ENCODE assay signal across 18 cellular contexts in the genomic region with DNA sequence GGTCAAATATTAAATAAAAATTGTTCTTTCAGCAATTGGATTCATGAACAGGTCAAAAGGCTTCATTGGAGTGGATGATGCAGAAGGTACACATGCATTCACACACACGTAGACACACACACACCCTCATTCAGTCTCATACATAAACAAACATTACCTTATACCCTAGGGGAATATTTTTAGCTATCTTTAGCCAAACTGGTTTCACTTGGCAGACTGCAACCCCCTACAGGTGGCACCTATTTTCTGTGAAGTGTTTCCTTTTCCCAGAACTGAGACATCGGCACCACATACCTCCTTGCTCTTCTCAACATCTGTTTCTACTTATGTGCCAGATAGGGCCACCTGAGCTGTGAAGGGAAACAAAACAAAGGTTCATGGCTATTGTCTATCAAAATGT. TPM values are rescaled to one million over a fixed set of nuclear protein-coding genes. Genes with fewer than 3 reads are reported as not detected.
A peak's percentile ranks its signal among the peaks of the same experiment; 100 is the strongest.
DNase-seq lines count a peak whose midpoint lies in the region; ATAC-seq and TF ChIP-seq lines count a peak whose summit lies in the region.
"Had no signal": no experiment of that assay in that cellular context is flagged by ENCODE, and none has a peak within 500 bp of the region (broad histone marks: within the 10 kb centered on the region; RNA-seq: fewer than 3 reads in every experiment).

No MANE protein-coding gene starts in this region.

- WGBS in mammary epithelial cell (ENCODE audit: low coverage, missing lambda C conversion rate), result 42% methylated on average over 2 of the region's 2 CpGs
- 24 to 41% methylated on average over 2 of the region's 2 CpGs for WGBS in aorta, 2 donors

- H3K27me3 Mint-ChIP-seq in MCF 10A (ENCODE audit: insufficient read depth, unreplicated experiment), result no peaks in the 10 kb centered on the region

- DNase-seq in MCF 10A (ENCODE audit: unreplicated experiment), result peak; percentile 57
- no peak for DNase-seq in breast epithelium (ENCODE audit: low spot score in 2 of 2)
- DNase-seq in NCI-H2029 treated with DMSO at 0.1 percent for 48 hours (lab: John Stamatoyannopoulos, UW), result peak; percentile 89
- DNase-seq in mammary epithelial cell, result peak; percentile 19
- no peak for DNase-seq in aorta
- DNase-seq: ACHN, AML-193, DMS 273 treated with DMSO at 0.1 percent for 48 hours, HCEC 1CT, IMR-90, NCI-H146, NCI-H526 had no signal

- H3K4me3 ChIP-seq in breast epithelium (no peak overlapping the region), mammary epithelial cell (replicated peaks in 1 of 3; ENCODE audit: insufficient read depth in 1 of 3, low read depth in 2 of 3, low read length in 3 of 3) (no peak overlapping the region), aorta (ENCODE audit: low read length in 2 of 2) (no peak overlapping the region)

- intact Hi-C loops in MCF 10A (cut with micrococcal nuclease) (no loop called here), breast epithelium (cut with DNase I; ENCODE audit: low total_unique reads) (no loop called here), mammary epithelial cell (cut with micrococcal nuclease) (no loop called here), aorta (cut with DNase I) (no loop called here)

- H3K9ac ChIP-seq in mammary epithelial cell (ENCODE audit: insufficient read depth, low read length), result no peak overlapping the region

- no peak overlapping the region for H3K4me2 ChIP-seq in mammary epithelial cell (ENCODE audit: insufficient read depth, low read depth, low read length)

- TF ChIP-seq CTCF in MCF 10A (IDR thresholded peaks at IDR 0.05; ENCODE audit: unreplicated experiment) (no peak), breast epithelium (IDR thresholded peaks at IDR 0.05) (no peak), mammary epithelial cell (conservative IDR thresholded peaks at IDR 0.05 in 1 of 2, IDR thresholded peaks at IDR 0.05 in 1 of 2; ENCODE audit: extremely low read depth in 1 of 2, insufficient read depth in 1 of 2, low read depth in 1 of 2, low read length in 2 of 2) (no peak)

- ATAC-seq in aorta (ENCODE audit: low FRiP score) (no peak), HG03280 (IDR thresholded peaks at IDR 0.05; ENCODE audit: unreplicated experiment) (no peak), GM19023 (IDR thresholded peaks at IDR 0.05; ENCODE audit: unreplicated experiment) (no peak)
- ATAC-seq: Panc1, Right ventricle myocardium inferior had no signal

- no peaks in the 10 kb centered on the region for H3K36me3 Mint-ChIP-seq in MCF 10A (ENCODE audit: insufficient read depth, unreplicated experiment)
- H3K36me3 Mint-ChIP-seq: CD14-positive monocyte had no signal

- CTCF ChIA-PET in MCF 10A (lab: Yijun Ruan, JAX) (interaction anchor here (0.5 to 1.0 kb wide), 2 partner anchors 20 to 41 kb away, joined by 4 read pairs; no protein-coding TSS in a partner anchor), mammary epithelial cell (lab: Charles Lee; ENCODE audit: low non-redundant PET) (interaction anchor here (0.7 kb wide), 1 partner anchor 116 kb away, joined by 5 read pairs; no protein-coding TSS in a partner anchor)

- H3K27ac ChIP-seq in breast epithelium (peak overlapping the region in 1 of 2 donors; percentile 1), mammary epithelial cell (ENCODE audit: insufficient read depth, low read depth, low read length) (no peak overlapping the region), aorta (ENCODE audit: low read depth in 1 of 2, low read length in 2 of 2) (no peak overlapping the region)

- H3K27ac Mint-ChIP-seq in MCF 10A (ENCODE audit: low read depth, unreplicated experiment), result peak overlapping the region; percentile 47
- H3K27ac Mint-ChIP-seq: CD14-positive monocyte; T-helper 2 cell treated with Interferon-gamma antibody and Interleukin-4, amounts not matched to agents 5 μg/mL and 100 μg/mL, for 36 hours had no signal

- H4K20me1 ChIP-seq in mammary epithelial cell (ENCODE audit: insufficient read depth, low read length), result no peaks in the 10 kb centered on the region

- no peaks in the 10 kb centered on the region for H3K79me2 ChIP-seq in mammary epithelial cell (ENCODE audit: insufficient read depth, low read length)

- H3K4me1 ChIP-seq in breast epithelium (no peaks in the 10 kb centered on the region), mammary epithelial cell (ENCODE audit: insufficient read depth, low read length) (no peaks in the 10 kb centered on the region), aorta (ENCODE audit: control insufficient read depth in 1 of 2, insufficient read depth in 2 of 2, low read length in 2 of 2) (no peaks in the 10 kb centered on the region)

- dilution Hi-C loops in mammary epithelial cell (cut with HindIII; ENCODE audit: low sequenced_read_pairs), result no loop called here

- in situ Hi-C loops in mammary epithelial cell (cut with MboI; ENCODE audit: low sequenced_read_pairs in 2 of 2), result no loop called here

- H3K9me3 ChIP-seq in breast epithelium (no peaks in the 10 kb centered on the region), mammary epithelial cell (replicated peaks; ENCODE audit: insufficient read depth, low read length) (no peaks in the 10 kb centered on the region), aorta (ENCODE audit: control insufficient read depth, low read length) (no peaks in the 10 kb centered on the region)

- BruUV-seq in MCF 10A (replicated peaks; lab: Mats Ljungman, UMichigan) (no TSS peak), mammary epithelial cell (replicated peaks; lab: Mats Ljungman, UMichigan) (no TSS peak)

- no peak overlapping the region for H2AFZ ChIP-seq in mammary epithelial cell (ENCODE audit: low read depth, low read length)

- peaks cover 7% of the 10 kb centered on the region for H3K4me1 Mint-ChIP-seq in MCF 10A (ENCODE audit: insufficient read depth, unreplicated experiment)
- H3K4me1 Mint-ChIP-seq: CD14-positive monocyte had no signal

- H3K27me3 ChIP-seq in breast epithelium, result no peaks in the 10 kb centered on the region
- H3K27me3 ChIP-seq in mammary epithelial cell (ENCODE audit: insufficient read depth, low read length), result no peaks in the 10 kb centered on the region
- no peaks in the 10 kb centered on the region for H3K27me3 ChIP-seq in aorta (ENCODE audit: control insufficient read depth in 1 of 2, insufficient read depth in 2 of 2, low read length in 1 of 2)

- no peaks in the 10 kb centered on the region for H3K36me3 ChIP-seq in breast epithelium
- H3K36me3 ChIP-seq in mammary epithelial cell (ENCODE audit: insufficient read depth, low read length), result no peaks in the 10 kb centered on the region
- no peaks in the 10 kb centered on the region for H3K36me3 ChIP-seq in aorta (ENCODE audit: control insufficient read depth in 1 of 2, insufficient read depth in 2 of 2, low read length in 1 of 2)

- no peak for TF ChIP-seq POLR2A in breast epithelium (IDR thresholded peaks at IDR 0.05)

- H3K9me3 Mint-ChIP-seq in MCF 10A (ENCODE audit: unreplicated experiment), result no peaks in the 10 kb centered on the region
- H3K9me3 Mint-ChIP-seq: T-helper 2 cell treated with Interferon-gamma antibody and Interleukin-4, amounts not matched to agents 5 μg/mL and 100 μg/mL, for 36 hours had no signal

- H3K4me3 Mint-ChIP-seq in MCF 10A (ENCODE audit: unreplicated experiment), result no peak overlapping the region
- H3K4me3 Mint-ChIP-seq: CD14-positive monocyte; T-helper 2 cell treated with Interferon-gamma antibody and Interleukin-4, amounts not matched to agents 5 μg/mL and 100 μg/mL, for 36 hours had no signal

- POLR2A ChIA-PET in MCF 10A (lab: Yijun Ruan, JAX), result interaction anchor here (0.6 to 1.0 kb wide), 3 partner anchors 40 to 153 kb away, joined by 3 to 5 read pairs (median 3); no protein-coding TSS in a partner anchor

RNA-seq across cellular contexts. Expression of gene KDR, which starts 18.5 kb away (rescaled TPM):
- total RNA-seq in MCF 10A (2022) (0.34 and 0.37 TPM in 2 replicates), breast epithelium (10 to 100 TPM; 20.3 to 64.2 (median 40.6) TPM), mammary epithelial cell (1 to 10 TPM in 1 of 2 donors, under 1 TPM in 1; 0.49 to 1.2 TPM), aorta (10 to 100 TPM; 18.8 to 42.1 TPM)
- polyA plus RNA-seq in mammary epithelial cell (0.11 TPM), aorta (1 to 10 TPM in 1 of 2 donors, under 1 TPM in 1; 0.46 to 1.4 TPM)
- polyA minus RNA-seq in mammary epithelial cell, result not detected
- total RNA-seq: IMR-90 had no signal
- polyA plus RNA-seq: CD14-positive monocyte, IMR-90 had no signal

Comparison
In these comparisons a context has a peak if more than half of its experiments do, and no peak if none do; other contexts are left out.
1. DNase-seq: peak in MCF 10A (single experiment), NCI-H2029 treated with DMSO at 0.1 percent for 48 hours (single experiment) and mammary epithelial cell (single experiment); none in breast epithelium (0 of 2) and aorta (0 of 2).
2. RNA of gene KDR, which starts 18.5 kb away (total RNA-seq): 18.8 to 42.1 TPM in aorta and 20.3 to 64.2 TPM in breast epithelium; 0.49 to 1.2 TPM in mammary epithelial cell and 0.34 to 0.37 TPM in MCF 10A; every median in the first group is over 4 times any median in the second.